ENCODE assay signal across 28 cellular contexts in genomic region chr3:93930041-93930440, GRCh38.
"Had no signal": no experiment of that assay in that cellular context is flagged by ENCODE, and none has a peak within 500 bp of the region (broad histone marks: within the 10 kb centered on the region; RNA-seq: fewer than 3 reads in every experiment).

No MANE protein-coding gene starts in this region.

- H3K9me3 ChIP-seq: Peyer's patch, SJSA1, SK-N-SH had no signal

- H3K36me3 ChIP-seq: Peyer's patch, SJSA1 had no signal

- H3K9me2 ChIP-seq: SK-N-SH had no signal

- H3K27ac ChIP-seq: Peyer's patch, SJSA1 had no signal

- H3K4me3 ChIP-seq: Peyer's patch, SJSA1 had no signal

- H3K27me3 ChIP-seq: Peyer's patch, SJSA1 had no signal

- DNase-seq: Kasumi-1, KG1, MM.1S, MV-4-11, NCI-H1092, NCI-H1105, NCI-H1417 treated with DMSO at 0.1 percent for 48 hours, NCI-H1436 treated with DMSO at 0.1 percent for 48 hours, NCI-H1694 treated with DMSO at 0.1 percent for 48 hours, NCI-H187 treated with DMSO at 0.1 percent for 48 hours, NCI-H2029, NCI-H2081, NCI-H2171 treated with DMSO at 0.1 percent for 48 hours, NCI-H2227 treated with DMSO at 0.1 percent for 48 hours, NCI-H345, NCI-H446, NCI-H510A treated with DMSO at 0.1 percent for 48 hours, NCI-H524 treated with DMSO at 0.1 percent for 48 hours, NCI-H526 treated with DMSO at 0.1 percent for 48 hours, NCI-H774, Peyer's patch, Right ventricle myocardium superior, RPMI8226, SHP77 treated with DMSO at 0.1 percent for 48 hours, SK-N-SH, SW 1271, T-helper 1 cell had no signal

- H3K4me1 ChIP-seq: Peyer's patch, SJSA1 had no signal

- H3K4me2 ChIP-seq: SK-N-SH had no signal
